ENCODE assay signal across 22 cellular contexts in genomic region chr3:178152010-178152409, GRCh38.
DNase-seq lines count a peak whose midpoint lies in the region; ATAC-seq, FAIRE-seq and TF ChIP-seq lines count a peak whose summit lies in the region.
"Had no signal": no experiment of that assay in that cellular context is flagged by ENCODE, and none has a peak within 500 bp of the region (broad histone marks: within the 10 kb centered on the region; RNA-seq: fewer than 3 reads in every experiment).

No MANE protein-coding gene starts in this region.

- DNase-seq in A673 (ENCODE audit: low spot score) (peak; percentile 37), HCEC 1CT (peak; percentile 15), PC-3 (peak; percentile 23), RCC 7860 (ENCODE audit: low spot score) (no peak)
- DNase-seq: activated CD4-positive, alpha-beta memory T cell treated with anti-CD3 and anti-CD28 coated beads for 36 hours; activated naive CD4-positive, alpha-beta T cell treated with Interleukin-2 at 50 U/mL for 16 hours; CD4-positive, alpha-beta T cell; cerebellar nuclear complex; DMS53; effector memory CD8-positive, alpha-beta T cell; NCI-H1436 treated with DMSO at 0.1 percent for 48 hours; NCI-H345; NK-92 treated with Interleukin-12 subunit alpha and Interleukin-12 subunit beta, amount 100 ng/mL, for 24 hours; ovary; Right ventricle myocardium superior; stimulated activated naive CD8-positive, alpha-beta T cell treated with anti-CD3 and anti-CD28 coated beads, Interleukin-15, Interleukin-2, amounts not matched to agents 100 U/mL and 50 U/mL, for 24 hours had no signal

- ATAC-seq in PC-3 (no peak), GM19455 (IDR thresholded peaks at IDR 0.05; ENCODE audit: unreplicated experiment) (no peak), GM21447 (IDR thresholded peaks at IDR 0.05; ENCODE audit: unreplicated experiment) (no peak), HG03039 (IDR thresholded peaks at IDR 0.05; ENCODE audit: unreplicated experiment) (no peak)
- ATAC-seq: effector memory CD8-positive, alpha-beta T cell; stimulated activated naive CD8-positive, alpha-beta T cell treated with anti-CD3 and anti-CD28 coated beads, Interleukin-15, Interleukin-2, amounts not matched to agents 100 U/mL and 50 U/mL, for 24 hours had no signal

- intact Hi-C loops in A673 (cut with micrococcal nuclease; ENCODE audit: unreplicated experiment) (loop anchor here (10.0 kb wide), 1 partner anchor 787 kb away; no protein-coding TSS in a partner anchor), PC-3 (cut with micrococcal nuclease) (loop anchor here (10.0 kb wide), 2 partner anchors 173 to 777 kb away; no protein-coding TSS in a partner anchor)

- H3K27ac ChIP-seq in A673 (ENCODE audit: low read depth, low read length, poor library complexity, severe bottlenecking) (no peak overlapping the region), PC-3 (ENCODE audit: low read length) (no peak overlapping the region)
- H3K27ac ChIP-seq: ovary, tibial nerve had no signal

- H3F3A ChIP-seq in PC-3 (ENCODE audit: low read length, unreplicated experiment), result no peaks in the 10 kb centered on the region

- H2AFZ ChIP-seq in PC-3 (ENCODE audit: low read length), result no peak overlapping the region

- H3K4me1 ChIP-seq in A673 (ENCODE audit: insufficient read depth, low read length, poor library complexity, severe bottlenecking), result no peaks in the 10 kb centered on the region
- H3K4me1 ChIP-seq in PC-3 (ENCODE audit: insufficient read depth, low read length), result no peaks in the 10 kb centered on the region
- H3K4me1 ChIP-seq: tibial nerve had no signal

- no peaks in the 10 kb centered on the region for H3K9me2 ChIP-seq in PC-3 (replicated peaks; ENCODE audit: low read length)

- CTCF ChIA-PET in A673 (lab: Charles Lee), result no interaction called here
- CTCF ChIA-PET in PC-3 (lab: Charles Lee), result interaction anchor here (0.6 kb wide), 1 partner anchor 473 kb away, joined by 4 read pairs; no protein-coding TSS in a partner anchor

- no peaks in the 10 kb centered on the region for H3K79me2 ChIP-seq in PC-3 (ENCODE audit: low read length)

- no peak overlapping the region for H3K4me3 ChIP-seq in A673 (ENCODE audit: low read depth, low read length, poor library complexity, severe bottlenecking)
- no peak overlapping the region for H3K4me3 ChIP-seq in PC-3 (ENCODE audit: low read length)
- H3K4me3 ChIP-seq: ovary, tibial nerve had no signal

- no peaks in the 10 kb centered on the region for H4K20me1 ChIP-seq in PC-3 (ENCODE audit: low read length)

- H3K27me3 ChIP-seq in A673 (replicated peaks; ENCODE audit: insufficient read depth, low read depth, low read length, poor library complexity) (no peaks in the 10 kb centered on the region), PC-3 (ENCODE audit: low read length) (no peaks in the 10 kb centered on the region)
- H3K27me3 ChIP-seq: ovary, tibial nerve had no signal

- no TSS peak for BruUV-seq in A673 (replicated peaks; lab: Mats Ljungman, UMichigan)
- BruUV-seq in PC-3 (replicated peaks; lab: Mats Ljungman, UMichigan), result no TSS peak

- no peak overlapping the region for H3K9ac ChIP-seq in PC-3 (ENCODE audit: low read length)

- FAIRE-seq in islet of Langerhans (lab: Jason Lieb, UNC), result peak; percentile 86
- FAIRE-seq in RCC 7860 (lab: Jason Lieb, UNC), result no peak
- FAIRE-seq: GM12891 had no signal

- H3K36me3 ChIP-seq in A673 (ENCODE audit: insufficient read depth, low read length, poor library complexity, severe bottlenecking) (no peaks in the 10 kb centered on the region), PC-3 (ENCODE audit: low read depth, low read length) (no peaks in the 10 kb centered on the region)
- H3K36me3 ChIP-seq: ovary, tibial nerve had no signal

- POLR2A ChIA-PET in A673 (lab: Charles Lee; ENCODE audit: low non-redundant PET) (no interaction called here), PC-3 (lab: Charles Lee; ENCODE audit: unreplicated experiment) (no interaction called here)

- no peaks in the 10 kb centered on the region for H3K9me3 ChIP-seq in A673 (ENCODE audit: low read depth, low read length, poor library complexity, severe bottlenecking)
- no peaks in the 10 kb centered on the region for H3K9me3 ChIP-seq in PC-3 (ENCODE audit: low read length)
- H3K9me3 ChIP-seq: ovary, tibial nerve had no signal

- TF ChIP-seq CTCF in A673 (conservative IDR thresholded peaks at IDR 0.05; ENCODE audit: low read depth, low read length) (peak; percentile 48), PC-3 (conservative IDR thresholded peaks at IDR 0.05; ENCODE audit: low read depth, low read length) (peak; percentile 51)

- no peak overlapping the region for H3K4me2 ChIP-seq in PC-3 (ENCODE audit: low read length)
